ENCODE assay signal across 15 cellular contexts in the genomic region with DNA sequence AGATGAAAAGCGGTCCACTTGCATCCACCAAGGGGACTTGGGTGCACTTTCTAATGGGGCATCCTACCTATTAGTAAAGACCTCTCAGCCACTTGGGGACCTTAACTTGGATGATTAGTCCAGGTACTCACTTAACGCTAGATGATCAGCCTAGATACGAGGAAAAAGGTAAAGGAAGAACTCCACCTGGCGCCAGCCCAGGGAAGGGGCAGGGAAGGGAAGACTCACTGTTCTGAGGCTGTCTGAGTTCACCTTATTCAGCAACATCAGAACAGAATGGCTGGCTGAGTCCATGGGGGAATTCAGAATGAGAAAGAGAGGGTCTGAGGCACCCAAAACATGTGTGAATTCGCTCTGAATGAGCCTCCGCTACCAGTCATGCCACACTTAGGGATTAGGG. TPM values are rescaled to one million over a fixed set of nuclear protein-coding genes. Genes with fewer than 3 reads are reported as not detected.
"Had no signal": no experiment of that assay in that cellular context is flagged by ENCODE, and none has a peak within 500 bp of the region (broad histone marks: within the 10 kb centered on the region; RNA-seq: fewer than 3 reads in every experiment).

No MANE protein-coding gene starts in this region.

- DNase-seq: activated CD4-positive, CD25-positive, alpha-beta regulatory T cell treated with anti-CD3 and anti-CD28 coated beads, Interleukin-2, amount 50 U/mL, for 72 hours; activated naive CD4-positive, alpha-beta T cell; activated naive CD8-positive, alpha-beta T cell treated with anti-CD3 and anti-CD28 coated beads, Interleukin-2, amount 10 ng/mL, durations not matched to agents 7 days and 5 days; anterior cingulate cortex; esophagus squamous epithelium; hypothalamus; left ventricle myocardium inferior had no signal

- ATAC-seq: stimulated activated effector memory CD8-positive, alpha-beta T cell treated with anti-CD3 and anti-CD28 coated beads, Interleukin-12 subunit alpha, Interleukin-12 subunit beta, amount 100 ng/mL, for 72 hours had no signal

- H3K27ac ChIP-seq: esophagus squamous epithelium, left ventricle myocardium inferior, pancreas had no signal

- H3K4me3 Mint-ChIP-seq: activated naive CD8-positive, alpha-beta T cell treated with anti-CD3 and anti-CD28 coated beads, Interleukin-2, amount 10 ng/mL, durations not matched to agents 7 days and 5 days; memory B cell; neural crest cell; stimulated activated effector memory CD8-positive, alpha-beta T cell treated with anti-CD3 and anti-CD28 coated beads, Interleukin-12 subunit alpha, Interleukin-12 subunit beta, amount 100 ng/mL, for 72 hours had no signal

- H3K4me1 ChIP-seq: breast epithelium, pancreas had no signal

- H3K36me3 ChIP-seq: breast epithelium, esophagus squamous epithelium, left ventricle myocardium inferior, pancreas, thyroid gland had no signal

- H3K4me1 Mint-ChIP-seq: memory B cell had no signal

- H3K27ac Mint-ChIP-seq: activated naive CD8-positive, alpha-beta T cell treated with anti-CD3 and anti-CD28 coated beads, Interleukin-2, amount 10 ng/mL, durations not matched to agents 7 days and 5 days; memory B cell; stimulated activated effector memory CD8-positive, alpha-beta T cell treated with anti-CD3 and anti-CD28 coated beads, Interleukin-12 subunit alpha, Interleukin-12 subunit beta, amount 100 ng/mL, for 72 hours had no signal

- H3K9me3 Mint-ChIP-seq: activated naive CD8-positive, alpha-beta T cell treated with anti-CD3 and anti-CD28 coated beads, Interleukin-2, amount 10 ng/mL, durations not matched to agents 7 days and 5 days; memory B cell; stimulated activated effector memory CD8-positive, alpha-beta T cell treated with anti-CD3 and anti-CD28 coated beads, Interleukin-12 subunit alpha, Interleukin-12 subunit beta, amount 100 ng/mL, for 72 hours had no signal

- H3K36me3 Mint-ChIP-seq: memory B cell; stimulated activated effector memory CD8-positive, alpha-beta T cell treated with anti-CD3 and anti-CD28 coated beads, Interleukin-12 subunit alpha, Interleukin-12 subunit beta, amount 100 ng/mL, for 72 hours had no signal

- H3K9me3 ChIP-seq: esophagus squamous epithelium, left ventricle myocardium inferior, pancreas, thyroid gland had no signal

- H3K4me3 ChIP-seq: pancreas, thyroid gland had no signal

- H3K27me3 ChIP-seq: breast epithelium, esophagus squamous epithelium, pancreas, thyroid gland had no signal

RNA-seq across cellular contexts. Expression of a gene that starts 7.1 kb away (rescaled TPM):
- total RNA-seq: activated naive CD8-positive, alpha-beta T cell treated with anti-CD3 and anti-CD28 coated beads, Interleukin-2, amount 10 ng/mL, durations not matched to agents 7 days and 5 days; breast epithelium; fibroblast of villous mesenchyme; kidney epithelial cell; left ventricle myocardium inferior; neural crest cell; pancreas; thyroid gland had no signal
- polyA plus RNA-seq: pancreas had no signal

RNA-seq across cellular contexts. Expression of a gene that starts 20.7 kb away (rescaled TPM):
- total RNA-seq: activated naive CD8-positive, alpha-beta T cell treated with anti-CD3 and anti-CD28 coated beads, Interleukin-2, amount 10 ng/mL, durations not matched to agents 7 days and 5 days; breast epithelium; fibroblast of villous mesenchyme; kidney epithelial cell; left ventricle myocardium inferior; neural crest cell; pancreas; thyroid gland had no signal
- polyA plus RNA-seq: pancreas had no signal
